ENCODE assay signal across 1 cellular context in the genomic region with DNA sequence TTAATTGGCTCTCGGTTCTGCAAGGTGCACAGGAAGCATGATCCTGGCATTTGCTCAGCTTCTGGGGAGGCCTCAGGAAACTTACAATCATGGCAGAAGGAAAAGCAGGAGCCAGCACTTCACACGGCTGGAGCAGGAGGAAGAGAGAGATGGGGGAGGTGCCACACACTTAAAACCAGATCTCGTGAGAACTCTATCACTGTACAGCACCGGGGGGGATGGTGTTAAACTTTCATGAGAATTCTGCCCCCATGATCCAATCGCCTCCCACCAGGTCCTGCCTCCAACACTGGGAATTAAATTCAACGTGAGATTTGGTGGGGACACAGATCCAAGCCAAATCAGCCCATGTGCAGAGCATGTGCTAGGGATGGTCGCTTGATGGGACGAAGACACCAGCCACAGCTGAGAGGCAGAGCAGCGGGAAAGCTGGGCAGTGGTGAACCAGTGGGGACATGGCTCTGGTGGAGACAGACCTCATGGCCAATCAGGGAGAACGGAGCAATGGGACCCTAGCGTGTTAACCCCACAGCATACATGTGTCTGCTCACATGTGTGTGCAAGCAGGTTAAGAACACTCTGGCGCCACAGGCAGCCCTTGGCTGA.
A peak's percentile ranks its signal among the peaks of the same experiment; 100 is the strongest.
TF ChIP-seq lines count a peak whose summit lies in the region.

No MANE protein-coding gene starts in this region.

TF ChIP-seq in HepG2, 621 proteins besides CTCF, POLR2A, EP300 and RAD21:
- TF ChIP-seq HOXA5 (CRISPR knock-in tag; IDR thresholded peaks at IDR 0.05) = no peak
- TF ChIP-seq ZKSCAN8 (CRISPR knock-in tag; IDR thresholded peaks at IDR 0.05; ENCODE audit: borderline replicate concordance) = no peak
- TF ChIP-seq, protein P1, sequence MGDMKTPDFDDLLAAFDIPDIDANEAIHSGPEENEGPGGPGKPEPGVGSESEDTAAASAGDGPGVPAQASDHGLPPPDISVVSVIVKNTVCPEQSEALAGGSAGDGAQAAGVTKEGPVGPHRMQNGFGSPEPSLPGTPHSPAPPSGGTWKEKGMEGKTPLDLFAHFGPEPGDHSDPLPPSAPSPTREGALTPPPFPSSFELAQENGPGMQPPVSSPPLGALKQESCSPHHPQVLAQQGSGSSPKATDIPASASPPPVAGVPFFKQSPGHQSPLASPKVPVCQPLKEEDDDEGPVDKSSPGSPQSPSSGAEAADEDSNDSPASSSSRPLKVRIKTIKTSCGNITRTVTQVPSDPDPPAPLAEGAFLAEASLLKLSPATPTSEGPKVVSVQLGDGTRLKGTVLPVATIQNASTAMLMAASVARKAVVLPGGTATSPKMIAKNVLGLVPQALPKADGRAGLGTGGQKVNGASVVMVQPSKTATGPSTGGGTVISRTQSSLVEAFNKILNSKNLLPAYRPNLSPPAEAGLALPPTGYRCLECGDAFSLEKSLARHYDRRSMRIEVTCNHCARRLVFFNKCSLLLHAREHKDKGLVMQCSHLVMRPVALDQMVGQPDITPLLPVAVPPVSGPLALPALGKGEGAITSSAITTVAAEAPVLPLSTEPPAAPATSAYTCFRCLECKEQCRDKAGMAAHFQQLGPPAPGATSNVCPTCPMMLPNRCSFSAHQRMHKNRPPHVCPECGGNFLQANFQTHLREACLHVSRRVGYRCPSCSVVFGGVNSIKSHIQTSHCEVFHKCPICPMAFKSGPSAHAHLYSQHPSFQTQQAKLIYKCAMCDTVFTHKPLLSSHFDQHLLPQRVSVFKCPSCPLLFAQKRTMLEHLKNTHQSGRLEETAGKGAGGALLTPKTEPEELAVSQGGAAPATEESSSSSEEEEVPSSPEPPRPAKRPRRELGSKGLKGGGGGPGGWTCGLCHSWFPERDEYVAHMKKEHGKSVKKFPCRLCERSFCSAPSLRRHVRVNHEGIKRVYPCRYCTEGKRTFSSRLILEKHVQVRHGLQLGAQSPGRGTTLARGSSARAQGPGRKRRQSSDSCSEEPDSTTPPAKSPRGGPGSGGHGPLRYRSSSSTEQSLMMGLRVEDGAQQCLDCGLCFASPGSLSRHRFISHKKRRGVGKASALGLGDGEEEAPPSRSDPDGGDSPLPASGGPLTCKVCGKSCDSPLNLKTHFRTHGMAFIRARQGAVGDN (CRISPR knock-in tag; IDR thresholded peaks at IDR 0.05) = peak; percentile 20; the same call in 1 of the 2 replicates
- TF ChIP-seq FOXJ3 (CRISPR knock-in tag; IDR thresholded peaks at IDR 0.05; ENCODE audit: borderline replicate concordance) = no peak
- no peak for TF ChIP-seq SNRNP70 (IDR thresholded peaks at IDR 0.05; ENCODE audit: low read depth, low read length)
- TF ChIP-seq MNT (IDR thresholded peaks at IDR 0.05) = peak; percentile 33; the same call in 1 of the 2 replicates
- TF ChIP-seq ZNF564 (CRISPR knock-in tag; IDR thresholded peaks at IDR 0.05) = no peak
